Comparison of ENCODE assay signal across 17 cellular contexts in the genomic region with DNA sequence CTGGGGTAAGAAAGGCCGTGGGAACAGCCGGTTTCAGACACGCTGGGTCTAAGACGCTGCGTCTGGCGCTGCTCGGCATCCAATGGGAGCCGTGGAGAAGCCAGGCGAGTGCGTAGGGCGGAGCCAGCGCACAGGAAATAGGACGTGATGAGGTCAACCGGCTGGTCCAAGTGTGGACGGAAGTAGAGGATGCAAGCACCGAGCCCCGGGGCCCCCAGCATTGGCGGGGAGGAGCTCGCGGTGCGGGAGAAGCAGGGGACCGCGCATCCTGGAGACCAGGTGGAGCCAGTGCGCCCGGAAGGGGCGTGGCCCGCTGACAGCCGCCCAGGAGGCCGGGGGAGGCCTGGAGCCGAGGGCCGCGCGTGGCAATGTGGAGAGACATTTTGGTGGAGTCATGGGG. TPM values are rescaled to one million over a fixed set of nuclear protein-coding genes. Genes with fewer than 3 reads are reported as not detected.
"Had no signal": no experiment of that assay in that cellular context is flagged by ENCODE, and none has a peak within 500 bp of the region (broad histone marks: within the 10 kb centered on the region; RNA-seq: fewer than 3 reads in every experiment).

No MANE protein-coding gene starts in this region.

RNA-seq across cellular contexts. Expression of a gene that starts 15.2 kb away (rescaled TPM):
- total RNA-seq: naive thymus-derived CD8-positive, alpha-beta T cell; natural killer cell treated with Interleukin-12 subunit alpha and Interleukin-12 subunit beta and Interleukin-15 and Interleukin-18, amount 100 ng/mL, for 72 hours; neural crest cell; omental fat pad; osteocyte; progenitor cell of endocrine pancreas; psoas muscle; renal cortical epithelial cell; right cardiac atrium; sciatic nerve; smooth muscle cell; spleen; suprapubic skin; transverse colon; upper lobe of right lung; urinary bladder; uterus had no signal
- polyA plus RNA-seq: naive thymus-derived CD8-positive, alpha-beta T cell; psoas muscle; right cardiac atrium; smooth muscle cell; spleen; urinary bladder had no signal
